Comparison of ENCODE assay signal across 1 cellular context in genomic region chr2:190501231-190501630, GRCh38.
TF ChIP-seq lines count a peak whose summit lies in the region.

No MANE protein-coding gene starts in this region.

TF ChIP-seq in HCT116, 20 proteins besides CTCF, POLR2A, EP300 and RAD21 (continued from another document):
- TF ChIP-seq, protein P1, sequence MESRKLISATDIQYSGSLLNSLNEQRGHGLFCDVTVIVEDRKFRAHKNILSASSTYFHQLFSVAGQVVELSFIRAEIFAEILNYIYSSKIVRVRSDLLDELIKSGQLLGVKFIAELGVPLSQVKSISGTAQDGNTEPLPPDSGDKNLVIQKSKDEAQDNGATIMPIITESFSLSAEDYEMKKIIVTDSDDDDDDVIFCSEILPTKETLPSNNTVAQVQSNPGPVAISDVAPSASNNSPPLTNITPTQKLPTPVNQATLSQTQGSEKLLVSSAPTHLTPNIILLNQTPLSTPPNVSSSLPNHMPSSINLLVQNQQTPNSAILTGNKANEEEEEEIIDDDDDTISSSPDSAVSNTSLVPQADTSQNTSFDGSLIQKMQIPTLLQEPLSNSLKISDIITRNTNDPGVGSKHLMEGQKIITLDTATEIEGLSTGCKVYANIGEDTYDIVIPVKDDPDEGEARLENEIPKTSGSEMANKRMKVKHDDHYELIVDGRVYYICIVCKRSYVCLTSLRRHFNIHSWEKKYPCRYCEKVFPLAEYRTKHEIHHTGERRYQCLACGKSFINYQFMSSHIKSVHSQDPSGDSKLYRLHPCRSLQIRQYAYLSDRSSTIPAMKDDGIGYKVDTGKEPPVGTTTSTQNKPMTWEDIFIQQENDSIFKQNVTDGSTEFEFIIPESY (IDR thresholded peaks at IDR 0.05; ENCODE audit: extremely low read depth, insufficient replicate concordance, low read length): no peak
- no peak for TF ChIP-seq EZH2 (IDR thresholded peaks at IDR 0.05)
- no peak for TF ChIP-seq EGR1 (IDR thresholded peaks at IDR 0.05; ENCODE audit: low read depth)
- TF ChIP-seq ELF1 (IDR thresholded peaks at IDR 0.05; ENCODE audit: borderline replicate concordance, low read depth): no peak
- TF ChIP-seq POLR2AphosphoS5 (IDR thresholded peaks at IDR 0.05; ENCODE audit: low read depth, low read length): no peak
- TF ChIP-seq ATF3 (IDR thresholded peaks at IDR 0.05): no peak
- no peak for TF ChIP-seq CBX3 (IDR thresholded peaks at IDR 0.05; ENCODE audit: low read depth)
TF ChIP-seq in HCT116: peak in this region for 0.
